In the genomic region with DNA sequence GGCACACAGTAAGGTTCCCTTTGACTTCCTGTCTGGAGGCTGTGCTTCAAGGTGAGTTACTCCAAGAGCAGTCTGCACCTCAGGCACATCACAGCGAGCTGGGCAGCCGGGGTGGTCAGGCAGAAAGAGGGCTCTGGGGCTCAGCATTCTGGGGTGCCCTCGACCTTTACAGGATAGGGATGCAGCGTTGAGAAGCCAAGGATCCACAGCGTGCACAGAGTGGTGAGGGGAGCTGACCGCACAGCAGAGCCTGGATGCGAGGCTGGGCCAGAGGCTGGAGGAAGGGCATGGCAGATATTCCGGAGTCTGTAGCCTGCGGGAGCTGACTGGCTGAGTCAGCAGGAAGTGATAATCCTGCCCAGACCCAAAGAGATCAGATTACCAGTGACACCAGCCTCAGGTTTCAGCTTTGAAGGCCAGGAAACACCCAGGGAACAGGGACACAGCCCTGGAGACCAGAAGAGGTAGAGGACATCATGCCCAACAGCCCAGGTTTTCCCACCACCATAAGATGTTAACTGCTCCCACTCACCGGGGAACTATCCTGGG, we compare ENCODE assay signal across 9 cellular contexts. TPM values are rescaled to one million over a fixed set of nuclear protein-coding genes. Genes with fewer than 3 reads are reported as not detected.
A peak's percentile ranks its signal among the peaks of the same experiment; 100 is the strongest.
DNase-seq lines count a peak whose midpoint lies in the region; ATAC-seq and TF ChIP-seq lines count a peak whose summit lies in the region.
"Had no signal": no experiment of that assay in that cellular context is flagged by ENCODE, and none has a peak within 500 bp of the region (broad histone marks: within the 10 kb centered on the region; RNA-seq: fewer than 3 reads in every experiment).

No MANE protein-coding gene starts in this region.

- peak overlapping the region in 1 of 7 donors; percentile 20 for H3K27ac Mint-ChIP-seq in CD14-positive monocyte

- peak overlapping the region in 1 of 2 donors; percentile 57 for H3K4me3 Mint-ChIP-seq in CD14-positive monocyte

- no peaks in the 10 kb centered on the region for H3K9me3 ChIP-seq in psoas muscle

- no peaks in the 10 kb centered on the region for H3K36me3 ChIP-seq in psoas muscle (ENCODE audit: insufficient read depth in 1 of 2, low read depth in 1 of 2)

- H3K27me3 ChIP-seq in psoas muscle (ENCODE audit: insufficient read depth in 3 of 3, low read length in 2 of 3) = no peaks in the 10 kb centered on the region

- H3K4me1 ChIP-seq in psoas muscle = peaks cover 49% of the 10 kb centered on the region

- H3K4me1 Mint-ChIP-seq in CD14-positive monocyte = no peaks in the 10 kb centered on the region

- 15 to 28% (median 21%) methylated on average over 10 of the region's 10 CpGs for WGBS in psoas muscle, 3 donors

- H3K27ac ChIP-seq in psoas muscle = peak overlapping the region; percentile 97

- no peak for TF ChIP-seq CTCF in fibroblast of pulmonary artery (IDR thresholded peaks at IDR 0.05; ENCODE audit: low read length, missing control alignments)
- no peak for TF ChIP-seq CTCF in psoas muscle (IDR thresholded peaks at IDR 0.05)
- no peak for TF ChIP-seq CTCF in CD14-positive monocyte (IDR thresholded peaks at IDR 0.05)

- peak; percentile 90 for DNase-seq in H4 (ENCODE audit: low spot score)
- DNase-seq in RKO (ENCODE audit: low spot score) = peak; percentile 87
- peak; percentile 87 for DNase-seq in fibroblast of pulmonary artery (ENCODE audit: low read depth)
- peak; percentile 52 to 83 for DNase-seq in psoas muscle
- no peak for DNase-seq in NCI-H2227 treated with DMSO at 0.1 percent for 48 hours (lab: John Stamatoyannopoulos, UW)
- no peak for DNase-seq in CD14-positive monocyte (ENCODE audit: low spot score)
- DNase-seq in activated T-cell treated with anti-CD3 and anti-CD28 coated beads, Interleukin-2, amount 50 U/mL, for 48 hours = no peak
- DNase-seq: RPMI8226 had no signal

- peak overlapping the region; percentile 1 for H3K4me3 ChIP-seq in fibroblast of pulmonary artery (replicated peaks; ENCODE audit: low read depth, low read length)
- peak overlapping the region; percentile 69 for H3K4me3 ChIP-seq in psoas muscle

- ATAC-seq in psoas muscle (peak; percentile 69 to 85 (median 79)), GM21723 (IDR thresholded peaks at IDR 0.05; ENCODE audit: unreplicated experiment) (no peak)

- peaks cover 0 to 4% (median 0%) of the 10 kb centered on the region in 7 donors for H3K9me3 Mint-ChIP-seq in CD14-positive monocyte

- peaks cover 8 to 17% (median 14%) of the 10 kb centered on the region in 3 donors for H3K27me3 Mint-ChIP-seq in CD14-positive monocyte (ENCODE audit: low read depth in 3 of 3)

- intact Hi-C loops in psoas muscle (cut with DNase I) (loop anchor here (2.0 to 5.0 kb wide), 2 partner anchors 36 to 39 kb away; partner anchors contain the start of gene PDLIM3 (in 2 of the 2)), CD14-positive monocyte (cut with micrococcal nuclease) (no loop called here)

- no peaks in the 10 kb centered on the region for H3K36me3 Mint-ChIP-seq in CD14-positive monocyte

RNA-seq across cellular contexts. Expression of gene PDLIM3, which starts 38.4 kb away (rescaled TPM):
- 12.5 and 16.2 TPM in 2 replicates for total RNA-seq in H4 (2014; rRNA removed; shearing (Covaris generic))
- 1,000 to 10,000 TPM; 2,718 to 5,341 (median 3,828) TPM for total RNA-seq in psoas muscle
- 1,000 to 10,000 TPM in 2 of 3 donors, 100 to 1,000 TPM in 1; 703 to 2,553 (median 1,460) TPM for polyA plus RNA-seq in psoas muscle
- not detected for polyA plus RNA-seq in CD14-positive monocyte

Comparison
In these comparisons a context has a peak if more than half of its experiments do, and no peak if none do; other contexts are left out.
1. DNase-seq: peak in H4 (single experiment), RKO (single experiment), fibroblast of pulmonary artery (single experiment) and psoas muscle (2 of 2); none in NCI-H2227 treated with DMSO at 0.1 percent for 48 hours (single experiment), CD14-positive monocyte (single experiment) and activated T-cell treated with anti-CD3 and anti-CD28 coated beads, Interleukin-2, amount 50 U/mL, for 48 hours (0 of 2).
2. RNA of gene PDLIM3, which starts 38.4 kb away (total RNA-seq): 2,718 to 5,341 TPM in psoas muscle; 12.5 to 16.2 TPM in H4; every median in the first group is over 100 times any median in the second.
3. intact Hi-C loops: an anchor here in psoas muscle (2.0 to 5.0 kb wide); none called in CD14-positive monocyte.